ENCODE assay signal across 1 cellular context in the genomic region with DNA sequence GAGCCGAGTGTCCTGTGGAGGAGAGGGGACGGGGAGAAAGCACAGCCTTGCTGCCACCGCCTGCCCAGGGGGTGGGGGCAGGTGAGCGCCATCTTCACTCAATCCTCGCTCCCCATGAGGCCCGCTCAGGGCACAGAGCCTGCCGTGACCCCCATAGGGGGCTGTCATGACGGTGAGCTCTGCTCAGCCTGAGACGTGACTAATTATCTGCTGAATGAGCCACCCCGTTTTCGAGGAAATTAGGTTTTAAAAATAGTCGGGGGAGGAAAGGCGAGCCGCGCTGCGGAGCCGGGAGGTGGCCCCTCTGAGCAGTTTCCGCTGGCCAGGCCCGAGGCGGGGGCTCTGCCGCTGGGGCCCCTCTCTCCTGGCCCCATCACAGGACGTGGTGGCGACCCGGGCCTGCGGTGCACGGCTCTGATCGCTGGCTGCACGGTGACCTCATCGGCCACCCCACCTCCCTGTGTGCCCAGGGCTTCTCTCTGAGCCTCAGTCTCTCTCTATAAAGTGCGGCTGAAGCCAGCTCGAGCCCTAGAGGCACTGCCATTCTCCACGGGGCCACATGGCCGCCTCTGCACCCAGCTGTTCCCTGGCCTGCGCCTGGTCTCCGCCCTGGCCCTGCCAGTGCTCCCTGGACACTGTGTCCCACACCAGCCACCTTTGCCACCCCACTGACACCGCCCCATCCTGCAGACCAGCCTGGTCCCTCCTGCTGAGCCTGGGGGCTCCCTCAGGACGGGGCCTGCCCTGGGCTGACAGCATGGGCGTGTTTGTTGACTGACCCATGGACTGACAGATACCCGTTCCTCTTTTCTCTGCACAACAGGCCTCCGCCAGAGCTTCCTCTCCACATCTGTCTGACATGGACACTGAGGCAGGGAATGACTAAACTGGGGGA.
TF ChIP-seq lines count a peak whose summit lies in the region.

No MANE protein-coding gene starts in this region.

TF ChIP-seq in K562, 482 proteins besides CTCF, POLR2A, EP300 and RAD21 (continued from another document and continues in another):
- TF ChIP-seq, protein P1, sequence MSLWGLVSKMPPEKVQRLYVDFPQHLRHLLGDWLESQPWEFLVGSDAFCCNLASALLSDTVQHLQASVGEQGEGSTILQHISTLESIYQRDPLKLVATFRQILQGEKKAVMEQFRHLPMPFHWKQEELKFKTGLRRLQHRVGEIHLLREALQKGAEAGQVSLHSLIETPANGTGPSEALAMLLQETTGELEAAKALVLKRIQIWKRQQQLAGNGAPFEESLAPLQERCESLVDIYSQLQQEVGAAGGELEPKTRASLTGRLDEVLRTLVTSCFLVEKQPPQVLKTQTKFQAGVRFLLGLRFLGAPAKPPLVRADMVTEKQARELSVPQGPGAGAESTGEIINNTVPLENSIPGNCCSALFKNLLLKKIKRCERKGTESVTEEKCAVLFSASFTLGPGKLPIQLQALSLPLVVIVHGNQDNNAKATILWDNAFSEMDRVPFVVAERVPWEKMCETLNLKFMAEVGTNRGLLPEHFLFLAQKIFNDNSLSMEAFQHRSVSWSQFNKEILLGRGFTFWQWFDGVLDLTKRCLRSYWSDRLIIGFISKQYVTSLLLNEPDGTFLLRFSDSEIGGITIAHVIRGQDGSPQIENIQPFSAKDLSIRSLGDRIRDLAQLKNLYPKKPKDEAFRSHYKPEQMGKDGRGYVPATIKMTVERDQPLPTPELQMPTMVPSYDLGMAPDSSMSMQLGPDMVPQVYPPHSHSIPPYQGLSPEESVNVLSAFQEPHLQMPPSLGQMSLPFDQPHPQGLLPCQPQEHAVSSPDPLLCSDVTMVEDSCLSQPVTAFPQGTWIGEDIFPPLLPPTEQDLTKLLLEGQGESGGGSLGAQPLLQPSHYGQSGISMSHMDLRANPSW (CRISPR knock-in tag; IDR thresholded peaks at IDR 0.05), result no peak
- TF ChIP-seq SREBF2 (CRISPR knock-in tag; IDR thresholded peaks at IDR 0.05), result no peak
- no peak for TF ChIP-seq TCFL5 (CRISPR knock-in tag; conservative IDR thresholded peaks at IDR 0.05)
- peak; percentile 35 for TF ChIP-seq FIP1L1 (IDR thresholded peaks at IDR 0.05; ENCODE audit: low read depth, low read length, poor library complexity, severe bottlenecking)
- TF ChIP-seq SOX6 (IDR thresholded peaks at IDR 0.05), result no peak
- TF ChIP-seq MEIS2 (IDR thresholded peaks at IDR 0.05; ENCODE audit: partially characterized antibody), result peak; percentile 53
- TF ChIP-seq, protein P2, sequence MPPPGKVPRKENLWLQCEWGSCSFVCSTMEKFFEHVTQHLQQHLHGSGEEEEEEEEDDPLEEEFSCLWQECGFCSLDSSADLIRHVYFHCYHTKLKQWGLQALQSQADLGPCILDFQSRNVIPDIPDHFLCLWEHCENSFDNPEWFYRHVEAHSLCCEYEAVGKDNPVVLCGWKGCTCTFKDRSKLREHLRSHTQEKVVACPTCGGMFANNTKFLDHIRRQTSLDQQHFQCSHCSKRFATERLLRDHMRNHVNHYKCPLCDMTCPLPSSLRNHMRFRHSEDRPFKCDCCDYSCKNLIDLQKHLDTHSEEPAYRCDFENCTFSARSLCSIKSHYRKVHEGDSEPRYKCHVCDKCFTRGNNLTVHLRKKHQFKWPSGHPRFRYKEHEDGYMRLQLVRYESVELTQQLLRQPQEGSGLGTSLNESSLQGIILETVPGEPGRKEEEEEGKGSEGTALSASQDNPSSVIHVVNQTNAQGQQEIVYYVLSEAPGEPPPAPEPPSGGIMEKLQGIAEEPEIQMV (tag; conservative IDR thresholded peaks at IDR 0.05; ENCODE audit: low read depth), result no peak
- no peak for TF ChIP-seq RFX7 (CRISPR knock-in tag; IDR thresholded peaks at IDR 0.05)
- TF ChIP-seq SMC3 (conservative IDR thresholded peaks at IDR 0.05; ENCODE audit: insufficient read depth, low read depth, low read length), result no peak
- TF ChIP-seq SMARCE1 (IDR thresholded peaks at IDR 0.05), result no peak
- TF ChIP-seq CBX2 (IDR thresholded peaks at IDR 0.05; ENCODE audit: insufficient read depth, low read length, poor library complexity, severe bottlenecking), result no peak
- TF ChIP-seq KDM4B (IDR thresholded peaks at IDR 0.05; ENCODE audit: borderline replicate concordance in 2 of 2, low read depth in 1 of 2), result 0 out of 4 replicates have a peak, but pooled peaks of 1 of the 2 experiments have one; percentile 25
- no peak for TF ChIP-seq ZNF740 (CRISPR knock-in tag; IDR thresholded peaks at IDR 0.05)
- TF ChIP-seq ZNF740 (tag; IDR thresholded peaks at IDR 0.05), result no peak
- TF ChIP-seq, protein P3, sequence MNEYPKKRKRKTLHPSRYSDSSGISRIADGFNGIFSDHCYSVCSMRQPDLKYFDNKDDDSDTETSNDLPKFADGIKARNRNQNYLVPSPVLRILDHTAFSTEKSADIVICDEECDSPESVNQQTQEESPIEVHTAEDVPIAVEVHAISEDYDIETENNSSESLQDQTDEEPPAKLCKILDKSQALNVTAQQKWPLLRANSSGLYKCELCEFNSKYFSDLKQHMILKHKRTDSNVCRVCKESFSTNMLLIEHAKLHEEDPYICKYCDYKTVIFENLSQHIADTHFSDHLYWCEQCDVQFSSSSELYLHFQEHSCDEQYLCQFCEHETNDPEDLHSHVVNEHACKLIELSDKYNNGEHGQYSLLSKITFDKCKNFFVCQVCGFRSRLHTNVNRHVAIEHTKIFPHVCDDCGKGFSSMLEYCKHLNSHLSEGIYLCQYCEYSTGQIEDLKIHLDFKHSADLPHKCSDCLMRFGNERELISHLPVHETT (CRISPR knock-in tag; conservative IDR thresholded peaks at IDR 0.05 in 1 of 2, IDR thresholded peaks at IDR 0.05 in 1 of 2), result peak in 1 of 2 experiments; percentile 29; a peak in 1 of 4 replicates
- TF ChIP-seq NONO (IDR thresholded peaks at IDR 0.05; ENCODE audit: low read depth in 2 of 2, low read length in 1 of 2), result no peak
- TF ChIP-seq ZNF766 (CRISPR knock-in tag; conservative IDR thresholded peaks at IDR 0.05), result no peak
- TF ChIP-seq, protein P4, sequence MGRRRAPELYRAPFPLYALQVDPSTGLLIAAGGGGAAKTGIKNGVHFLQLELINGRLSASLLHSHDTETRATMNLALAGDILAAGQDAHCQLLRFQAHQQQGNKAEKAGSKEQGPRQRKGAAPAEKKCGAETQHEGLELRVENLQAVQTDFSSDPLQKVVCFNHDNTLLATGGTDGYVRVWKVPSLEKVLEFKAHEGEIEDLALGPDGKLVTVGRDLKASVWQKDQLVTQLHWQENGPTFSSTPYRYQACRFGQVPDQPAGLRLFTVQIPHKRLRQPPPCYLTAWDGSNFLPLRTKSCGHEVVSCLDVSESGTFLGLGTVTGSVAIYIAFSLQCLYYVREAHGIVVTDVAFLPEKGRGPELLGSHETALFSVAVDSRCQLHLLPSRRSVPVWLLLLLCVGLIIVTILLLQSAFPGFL (CRISPR knock-in tag; IDR thresholded peaks at IDR 0.05), result no peak
- TF ChIP-seq NR2C1 (IDR thresholded peaks at IDR 0.05), result no peak
- no peak for TF ChIP-seq NR2C1 (tag; IDR thresholded peaks at IDR 0.05)
- no peak for TF ChIP-seq IRF1 (CRISPR knock-in tag; IDR thresholded peaks at IDR 0.05; ENCODE audit: borderline replicate concordance)
- TF ChIP-seq ZSCAN32 (CRISPR knock-in tag; IDR thresholded peaks at IDR 0.05), result no peak
- TF ChIP-seq PML (IDR thresholded peaks at IDR 0.05; ENCODE audit: low read length), result no peak
- no peak for TF ChIP-seq ZNF785 (CRISPR knock-in tag; IDR thresholded peaks at IDR 0.05)
- TF ChIP-seq RB1 (IDR thresholded peaks at IDR 0.05; ENCODE audit: low read depth), result peak; percentile 39; the same call in 1 of the 2 replicates
- TF ChIP-seq, protein P5, sequence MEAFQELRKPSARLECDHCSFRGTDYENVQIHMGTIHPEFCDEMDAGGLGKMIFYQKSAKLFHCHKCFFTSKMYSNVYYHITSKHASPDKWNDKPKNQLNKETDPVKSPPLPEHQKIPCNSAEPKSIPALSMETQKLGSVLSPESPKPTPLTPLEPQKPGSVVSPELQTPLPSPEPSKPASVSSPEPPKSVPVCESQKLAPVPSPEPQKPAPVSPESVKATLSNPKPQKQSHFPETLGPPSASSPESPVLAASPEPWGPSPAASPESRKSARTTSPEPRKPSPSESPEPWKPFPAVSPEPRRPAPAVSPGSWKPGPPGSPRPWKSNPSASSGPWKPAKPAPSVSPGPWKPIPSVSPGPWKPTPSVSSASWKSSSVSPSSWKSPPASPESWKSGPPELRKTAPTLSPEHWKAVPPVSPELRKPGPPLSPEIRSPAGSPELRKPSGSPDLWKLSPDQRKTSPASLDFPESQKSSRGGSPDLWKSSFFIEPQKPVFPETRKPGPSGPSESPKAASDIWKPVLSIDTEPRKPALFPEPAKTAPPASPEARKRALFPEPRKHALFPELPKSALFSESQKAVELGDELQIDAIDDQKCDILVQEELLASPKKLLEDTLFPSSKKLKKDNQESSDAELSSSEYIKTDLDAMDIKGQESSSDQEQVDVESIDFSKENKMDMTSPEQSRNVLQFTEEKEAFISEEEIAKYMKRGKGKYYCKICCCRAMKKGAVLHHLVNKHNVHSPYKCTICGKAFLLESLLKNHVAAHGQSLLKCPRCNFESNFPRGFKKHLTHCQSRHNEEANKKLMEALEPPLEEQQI (IDR thresholded peaks at IDR 0.05), result no peak
- no peak for TF ChIP-seq ZNF212 (CRISPR knock-in tag; IDR thresholded peaks at IDR 0.05)
- TF ChIP-seq SNIP1 (IDR thresholded peaks at IDR 0.05; ENCODE audit: low read depth), result no peak
- no peak for TF ChIP-seq ZSCAN29 (IDR thresholded peaks at IDR 0.05)
- TF ChIP-seq, protein P6, sequence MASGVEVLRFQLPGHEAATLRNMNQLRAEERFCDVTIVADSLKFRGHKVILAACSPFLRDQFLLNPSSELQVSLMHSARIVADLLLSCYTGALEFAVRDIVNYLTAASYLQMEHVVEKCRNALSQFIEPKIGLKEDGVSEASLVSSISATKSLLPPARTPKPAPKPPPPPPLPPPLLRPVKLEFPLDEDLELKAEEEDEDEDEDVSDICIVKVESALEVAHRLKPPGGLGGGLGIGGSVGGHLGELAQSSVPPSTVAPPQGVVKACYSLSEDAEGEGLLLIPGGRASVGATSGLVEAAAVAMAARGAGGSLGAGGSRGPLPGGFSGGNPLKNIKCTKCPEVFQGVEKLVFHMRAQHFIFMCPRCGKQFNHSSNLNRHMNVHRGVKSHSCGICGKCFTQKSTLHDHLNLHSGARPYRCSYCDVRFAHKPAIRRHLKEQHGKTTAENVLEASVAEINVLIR (CRISPR knock-in tag; IDR thresholded peaks at IDR 0.05), result no peak
- TF ChIP-seq SNRNP70 (optimal IDR thresholded peaks at IDR 0.05; ENCODE audit: low read depth, low read length), result no peak
- TF ChIP-seq, protein P7, sequence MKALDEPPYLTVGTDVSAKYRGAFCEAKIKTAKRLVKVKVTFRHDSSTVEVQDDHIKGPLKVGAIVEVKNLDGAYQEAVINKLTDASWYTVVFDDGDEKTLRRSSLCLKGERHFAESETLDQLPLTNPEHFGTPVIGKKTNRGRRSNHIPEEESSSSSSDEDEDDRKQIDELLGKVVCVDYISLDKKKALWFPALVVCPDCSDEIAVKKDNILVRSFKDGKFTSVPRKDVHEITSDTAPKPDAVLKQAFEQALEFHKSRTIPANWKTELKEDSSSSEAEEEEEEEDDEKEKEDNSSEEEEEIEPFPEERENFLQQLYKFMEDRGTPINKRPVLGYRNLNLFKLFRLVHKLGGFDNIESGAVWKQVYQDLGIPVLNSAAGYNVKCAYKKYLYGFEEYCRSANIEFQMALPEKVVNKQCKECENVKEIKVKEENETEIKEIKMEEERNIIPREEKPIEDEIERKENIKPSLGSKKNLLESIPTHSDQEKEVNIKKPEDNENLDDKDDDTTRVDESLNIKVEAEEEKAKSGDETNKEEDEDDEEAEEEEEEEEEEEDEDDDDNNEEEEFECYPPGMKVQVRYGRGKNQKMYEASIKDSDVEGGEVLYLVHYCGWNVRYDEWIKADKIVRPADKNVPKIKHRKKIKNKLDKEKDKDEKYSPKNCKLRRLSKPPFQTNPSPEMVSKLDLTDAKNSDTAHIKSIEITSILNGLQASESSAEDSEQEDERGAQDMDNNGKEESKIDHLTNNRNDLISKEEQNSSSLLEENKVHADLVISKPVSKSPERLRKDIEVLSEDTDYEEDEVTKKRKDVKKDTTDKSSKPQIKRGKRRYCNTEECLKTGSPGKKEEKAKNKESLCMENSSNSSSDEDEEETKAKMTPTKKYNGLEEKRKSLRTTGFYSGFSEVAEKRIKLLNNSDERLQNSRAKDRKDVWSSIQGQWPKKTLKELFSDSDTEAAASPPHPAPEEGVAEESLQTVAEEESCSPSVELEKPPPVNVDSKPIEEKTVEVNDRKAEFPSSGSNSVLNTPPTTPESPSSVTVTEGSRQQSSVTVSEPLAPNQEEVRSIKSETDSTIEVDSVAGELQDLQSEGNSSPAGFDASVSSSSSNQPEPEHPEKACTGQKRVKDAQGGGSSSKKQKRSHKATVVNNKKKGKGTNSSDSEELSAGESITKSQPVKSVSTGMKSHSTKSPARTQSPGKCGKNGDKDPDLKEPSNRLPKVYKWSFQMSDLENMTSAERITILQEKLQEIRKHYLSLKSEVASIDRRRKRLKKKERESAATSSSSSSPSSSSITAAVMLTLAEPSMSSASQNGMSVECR (CRISPR knock-in tag; IDR thresholded peaks at IDR 0.05), result no peak
- TF ChIP-seq SRSF3 (IDR thresholded peaks at IDR 0.05; ENCODE audit: insufficient read depth, low read length), result 0 out of 2 replicates have a peak, but pooled peaks have one; percentile 57
